ENCODE assay signal across 1 cellular context in genomic region chr5:115541586-115541985, GRCh38.
TF ChIP-seq lines count a peak whose summit lies in the region.

No MANE protein-coding gene starts in this region.

TF ChIP-seq in WTC11, 78 proteins besides CTCF, POLR2A, EP300 and RAD21 (continued from another document):
- TF ChIP-seq AFF4 (CRISPR knock-in tag; IDR thresholded peaks at IDR 0.05; ENCODE audit: borderline replicate concordance), result no peak
